In genomic region chrX:112555831-112556230, GRCh38 we compare ENCODE assay signal across 35 cellular contexts.
"Had no signal": no experiment of that assay in that cellular context is flagged by ENCODE, and none has a peak within 500 bp of the region (broad histone marks: within the 10 kb centered on the region; RNA-seq: fewer than 3 reads in every experiment).

No MANE protein-coding gene starts in this region.

- H3K9me3 ChIP-seq: MG63 had no signal

- H3K4me3 ChIP-seq: MG63 had no signal

- H3K27me3 ChIP-seq: MG63 had no signal

- H3K36me3 ChIP-seq: MG63 had no signal

- DNase-seq: Karpas-422, Kasumi-1, MG63, MM.1S, MV-4-11, NCI-H1048, NCI-H1092, NCI-H1092 treated with DMSO at 0.1 percent for 48 hours, NCI-H1105, NCI-H1105 treated with DMSO at 0.1 percent for 48 hours, NCI-H1417, NCI-H1417 treated with DMSO at 0.1 percent for 48 hours, NCI-H1436, NCI-H1436 treated with DMSO at 0.1 percent for 48 hours, NCI-H146, NCI-H1694, NCI-H1694 treated with DMSO at 0.1 percent for 48 hours, NCI-H187, NCI-H187 treated with DMSO at 0.1 percent for 48 hours, NCI-H1930, NCI-H2029, NCI-H2029 treated with DMSO at 0.1 percent for 48 hours, NCI-H2081, NCI-H2081 treated with DMSO at 0.1 percent for 48 hours, NCI-H2107, NCI-H2171, NCI-H2171 treated with DMSO at 0.1 percent for 48 hours, NCI-H2227 treated with DMSO at 0.1 percent for 48 hours, NCI-H226, NCI-H345, NCI-H446, NCI-H446 treated with DMSO at 0.1 percent for 48 hours, NCI-H510A, NCI-H510A treated with DMSO at 0.1 percent for 48 hours, NCI-H524 had no signal
